Comparison of ENCODE assay signal across 9 cellular contexts in the genomic region with DNA sequence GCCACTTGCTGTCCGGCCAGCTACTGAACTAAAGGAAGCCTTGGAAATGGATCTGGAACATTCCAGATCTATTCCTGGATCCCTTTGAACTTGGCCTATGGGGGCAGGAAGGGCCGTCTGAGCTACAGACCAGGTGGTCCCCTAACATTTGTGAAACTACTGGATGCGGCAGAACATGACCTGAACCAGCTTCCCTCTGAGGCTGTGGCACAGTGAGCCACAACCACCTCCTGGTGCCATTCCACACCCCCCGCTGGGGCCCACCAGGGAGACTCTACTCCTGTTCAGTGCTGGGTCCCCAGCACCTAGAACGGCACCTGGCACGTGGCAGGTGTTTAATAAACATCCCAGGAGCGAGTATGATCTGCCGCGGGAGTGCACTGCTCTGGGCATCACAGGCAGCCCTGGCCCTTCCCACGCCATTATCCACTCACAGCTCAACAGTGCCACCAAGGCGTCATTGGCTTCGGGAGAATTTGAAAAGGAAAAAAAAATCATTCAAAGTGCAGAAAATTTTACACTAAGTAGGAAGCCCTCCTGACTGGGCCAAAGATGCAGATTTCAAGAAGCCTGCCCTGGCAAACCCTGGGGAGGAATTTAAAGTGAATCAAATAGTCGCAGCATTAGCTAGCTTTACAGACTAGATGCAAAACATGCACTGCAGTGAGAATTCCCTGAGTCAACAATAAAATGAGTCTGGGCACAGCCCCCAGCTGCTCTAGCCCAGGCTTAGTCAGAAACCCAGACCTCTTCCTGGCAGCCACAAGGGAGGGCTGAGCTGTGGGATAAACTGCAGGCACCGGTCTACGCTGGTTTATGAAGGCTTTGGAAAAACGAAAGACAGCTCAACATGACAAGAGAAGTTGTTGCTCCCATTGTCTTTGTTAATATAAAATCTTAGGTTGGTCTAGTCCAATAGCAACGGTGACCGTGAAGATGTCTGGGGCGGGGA. TPM values are rescaled to one million over a fixed set of nuclear protein-coding genes. Genes with fewer than 3 reads are reported as not detected.
A peak's percentile ranks its signal among the peaks of the same experiment; 100 is the strongest.
DNase-seq lines count a peak whose midpoint lies in the region; ATAC-seq and TF ChIP-seq lines count a peak whose summit lies in the region.
"Had no signal": no experiment of that assay in that cellular context is flagged by ENCODE, and none has a peak within 500 bp of the region (broad histone marks: within the 10 kb centered on the region; RNA-seq: fewer than 3 reads in every experiment).

No MANE protein-coding gene starts in this region.

- H3K27me3 ChIP-seq in A673 (replicated peaks; ENCODE audit: insufficient read depth, low read depth, low read length, poor library complexity) = no peaks in the 10 kb centered on the region
- peaks cover 1% of the 10 kb centered on the region for H3K27me3 ChIP-seq in kidney epithelial cell (ENCODE audit: control insufficient read depth, insufficient read depth, low read length)

- H3K9me3 ChIP-seq in A673 (ENCODE audit: low read depth, low read length, poor library complexity, severe bottlenecking) = no peaks in the 10 kb centered on the region

- H3K27ac Mint-ChIP-seq in activated CD4-positive, alpha-beta T cell treated with anti-CD3 and anti-CD28 coated beads, Interleukin-2, amount 10 ng/mL, durations not matched to agents 7 days and 5 days = no peak overlapping the region

- POLR2A ChIA-PET in A673 (lab: Charles Lee; ENCODE audit: low non-redundant PET) = no interaction called here
- POLR2A ChIA-PET in activated CD4-positive, alpha-beta T cell treated with anti-CD3 and anti-CD28 coated beads, Interleukin-2, amount 10 ng/mL, durations not matched to agents 7 days and 5 days (lab: Charles Lee) = no interaction called here

- BruUV-seq in A673 (replicated peaks; lab: Mats Ljungman, UMichigan) = no TSS peak

- H3K36me3 Mint-ChIP-seq in activated CD4-positive, alpha-beta T cell treated with anti-CD3 and anti-CD28 coated beads, Interleukin-2, amount 10 ng/mL, durations not matched to agents 7 days and 5 days (ENCODE audit: low read depth) = no peaks in the 10 kb centered on the region

- intact Hi-C loops in A673 (cut with micrococcal nuclease; ENCODE audit: unreplicated experiment) = loop anchor here (2.0 kb wide), 1 partner anchor 442 kb away; no protein-coding TSS in a partner anchor

- TF ChIP-seq CTCF in A673 (conservative IDR thresholded peaks at IDR 0.05; ENCODE audit: low read depth, low read length) = peak; percentile 56
- TF ChIP-seq CTCF in GM13977 (IDR thresholded peaks at IDR 0.05; ENCODE audit: extremely low read depth, insufficient read depth, missing control alignments) = peak; percentile 38
- peak; percentile 52 for TF ChIP-seq CTCF in kidney epithelial cell (IDR thresholded peaks at IDR 0.05; ENCODE audit: insufficient read depth, low read length, poor library complexity, severe bottlenecking)

- H3K27ac ChIP-seq in A673 (ENCODE audit: low read depth, low read length, poor library complexity, severe bottlenecking) = no peak overlapping the region

- in situ Hi-C loops in GM13977 (cut with MboI; ENCODE audit: low pct_unique_long_range_greater_than_20kb, low sequenced_read_pairs, unreplicated experiment) = no loop called here

- H3K4me1 Mint-ChIP-seq in activated CD4-positive, alpha-beta T cell treated with anti-CD3 and anti-CD28 coated beads, Interleukin-2, amount 10 ng/mL, durations not matched to agents 7 days and 5 days = no peaks in the 10 kb centered on the region
- H3K4me1 Mint-ChIP-seq: stimulated activated naive CD8-positive, alpha-beta T cell treated with anti-CD3 and anti-CD28 coated beads, Interleukin-15, amount 100 ng/mL, for 72 hours had no signal

- ATAC-seq in HG03108 (IDR thresholded peaks at IDR 0.05; ENCODE audit: unreplicated experiment) (no peak), GM18873 (IDR thresholded peaks at IDR 0.05; ENCODE audit: low FRiP score, unreplicated experiment) (no peak)
- no peak for ATAC-seq in stimulated activated naive CD8-positive, alpha-beta T cell treated with anti-CD3 and anti-CD28 coated beads, Interleukin-15, Interleukin-2, amounts not matched to agents 100 U/mL and 50 U/mL, for 24 hours
- ATAC-seq: stimulated activated naive CD8-positive, alpha-beta T cell treated with anti-CD3 and anti-CD28 coated beads, Interleukin-15, amount 100 ng/mL, for 72 hours had no signal

- H3K27me3 Mint-ChIP-seq in activated CD4-positive, alpha-beta T cell treated with anti-CD3 and anti-CD28 coated beads, Interleukin-2, amount 10 ng/mL, durations not matched to agents 7 days and 5 days = no peaks in the 10 kb centered on the region

- H3K4me3 ChIP-seq in A673 (ENCODE audit: low read depth, low read length, poor library complexity, severe bottlenecking) (no peak overlapping the region), kidney epithelial cell (ENCODE audit: low read depth, low read length) (no peak overlapping the region)

- H3K36me3 ChIP-seq in A673 (ENCODE audit: insufficient read depth, low read length, poor library complexity, severe bottlenecking) = no peaks in the 10 kb centered on the region
- no peaks in the 10 kb centered on the region for H3K36me3 ChIP-seq in kidney epithelial cell (ENCODE audit: control insufficient read depth, insufficient read depth, low read length)

- no peaks in the 10 kb centered on the region for H3K9me3 Mint-ChIP-seq in activated CD4-positive, alpha-beta T cell treated with anti-CD3 and anti-CD28 coated beads, Interleukin-2, amount 10 ng/mL, durations not matched to agents 7 days and 5 days
- H3K9me3 Mint-ChIP-seq: stimulated activated naive CD8-positive, alpha-beta T cell treated with anti-CD3 and anti-CD28 coated beads, Interleukin-15, amount 100 ng/mL, for 72 hours had no signal

- peak; percentile 52 for DNase-seq in A673 (ENCODE audit: low spot score)
- DNase-seq in GM13977 (ENCODE audit: low spot score) = no peak
- DNase-seq in SW480 (ENCODE audit: low spot score) = peak; percentile 20
- peak; percentile 44 for DNase-seq in kidney epithelial cell (ENCODE audit: low read depth)
- DNase-seq in activated CD4-positive, alpha-beta T cell treated with anti-CD3 and anti-CD28 coated beads, Interleukin-2, amount 10 ng/mL, durations not matched to agents 7 days and 5 days = no peak
- DNase-seq in stimulated activated naive CD8-positive, alpha-beta T cell treated with anti-CD3 and anti-CD28 coated beads, Interleukin-15, Interleukin-2, amounts not matched to agents 100 U/mL and 50 U/mL, for 24 hours = no peak
- DNase-seq: stimulated activated naive CD8-positive, alpha-beta T cell treated with anti-CD3 and anti-CD28 coated beads, Interleukin-15, amount 100 ng/mL, for 72 hours had no signal

- H3K4me1 ChIP-seq in A673 (ENCODE audit: insufficient read depth, low read length, poor library complexity, severe bottlenecking) = no peaks in the 10 kb centered on the region

- no peak overlapping the region for H3K4me3 Mint-ChIP-seq in activated CD4-positive, alpha-beta T cell treated with anti-CD3 and anti-CD28 coated beads, Interleukin-2, amount 10 ng/mL, durations not matched to agents 7 days and 5 days
- H3K4me3 Mint-ChIP-seq: stimulated activated naive CD8-positive, alpha-beta T cell treated with anti-CD3 and anti-CD28 coated beads, Interleukin-15, amount 100 ng/mL, for 72 hours had no signal

- CTCF ChIA-PET in A673 (lab: Charles Lee) = interaction anchor here (0.6 to 1.1 kb wide), 2 partner anchors 72 to 800 kb away, joined by 3 to 4 read pairs; no protein-coding TSS in a partner anchor
- CTCF ChIA-PET in activated CD4-positive, alpha-beta T cell treated with anti-CD3 and anti-CD28 coated beads, Interleukin-2, amount 10 ng/mL, durations not matched to agents 7 days and 5 days (lab: Charles Lee) = no interaction called here

RNA-seq across cellular contexts. Expression of a gene that starts 14.3 kb away (rescaled TPM):
- total RNA-seq in A673 (2021) (0.41 and 0.59 TPM in 2 replicates), kidney epithelial cell (1.7 and 2.3 TPM in 2 replicates)
- under 1 TPM; 0.15 to 0.20 TPM for total RNA-seq in activated CD4-positive, alpha-beta T cell treated with anti-CD3 and anti-CD28 coated beads, Interleukin-2, amount 10 ng/mL, durations not matched to agents 7 days and 5 days

RNA-seq across cellular contexts. Expression of a gene that starts 35.9 kb away (rescaled TPM):
- total RNA-seq in A673 (2021) (0.15 and 0.33 TPM in 2 replicates), kidney epithelial cell (1.4 and 1.8 TPM in 2 replicates)
- not detected for total RNA-seq in activated CD4-positive, alpha-beta T cell treated with anti-CD3 and anti-CD28 coated beads, Interleukin-2, amount 10 ng/mL, durations not matched to agents 7 days and 5 days

Comparison
In these comparisons a context has a peak if more than half of its experiments do, and no peak if none do; other contexts are left out.
1. DNase-seq: peak in A673 (single experiment), SW480 (single experiment) and kidney epithelial cell (single experiment); none in GM13977 (single experiment), activated CD4-positive, alpha-beta T cell treated with anti-CD3 and anti-CD28 coated beads, Interleukin-2, amount 10 ng/mL, durations not matched to agents 7 days and 5 days (single experiment) and stimulated activated naive CD8-positive, alpha-beta T cell treated with anti-CD3 and anti-CD28 coated beads, Interleukin-15, Interleukin-2, amounts not matched to agents 100 U/mL and 50 U/mL, for 24 hours (single experiment).
2. Peak in every context shown above with its lines, with median percentiles within 50 percentile points of each other: CTCF ChIP-seq.